Comparison of ENCODE assay signal across 25 cellular contexts in genomic region chr17:79457889-79458288, GRCh38.
"Had no signal": no experiment of that assay in that cellular context is flagged by ENCODE, and none has a peak within 500 bp of the region (broad histone marks: within the 10 kb centered on the region; RNA-seq: fewer than 3 reads in every experiment).

No MANE protein-coding gene starts in this region.

- H3K27ac ChIP-seq: esophagus squamous epithelium, lower lobe of right lung, parathyroid adenoma, right lobe of liver, stomach, thyroid gland, vagina had no signal

- H3K36me3 Mint-ChIP-seq: immature natural killer cell; naive thymus-derived CD8-positive, alpha-beta T cell; stimulated activated effector memory CD8-positive, alpha-beta T cell treated with anti-CD3 and anti-CD28 coated beads, Interleukin-12 subunit alpha, Interleukin-12 subunit beta, amount 100 ng/mL, for 72 hours had no signal

- H2AFZ ChIP-seq: parathyroid adenoma had no signal

- FAIRE-seq: endometrium, small intestine had no signal

- H3K4me3 ChIP-seq: esophagus squamous epithelium, lower lobe of right lung, right lobe of liver, stomach, thyroid gland, vagina had no signal

- H3K9me3 ChIP-seq: esophagus squamous epithelium, lower lobe of right lung, right lobe of liver, stomach, thyroid gland, vagina had no signal

- H3K27me3 ChIP-seq: esophagus squamous epithelium, right lobe of liver, thyroid gland, vagina had no signal

- H3K4me1 Mint-ChIP-seq: immature natural killer cell; stimulated activated effector memory CD8-positive, alpha-beta T cell treated with anti-CD3 and anti-CD28 coated beads, Interleukin-12 subunit alpha, Interleukin-12 subunit beta, amount 100 ng/mL, for 72 hours had no signal

- DNase-seq: cortex of kidney; effector memory CD8-positive, alpha-beta T cell; erythroblast; esophagus squamous epithelium; foreskin melanocyte; hypothalamus; immature natural killer cell; islet precursor cell; left ventricle myocardium superior; lower lobe of right lung; naive thymus-derived CD8-positive, alpha-beta T cell; nephron progenitor cell; right lobe of liver; small intestine; stimulated activated CD4-positive, alpha-beta T cell treated with anti-CD3 and anti-CD28 coated beads, Interleukin-2, amount 100 ng/mL, for 24 hours; stimulated activated CD4-positive, alpha-beta T cell treated with anti-CD3 and anti-CD28 coated beads, Interleukin-4, amount 100 ng/mL, for 24 hours; stimulated activated naive CD4-positive, alpha-beta T cell treated with Interleukin-2 at 50 U/mL for 16 hours; stomach; thyroid gland; trophoblast cell had no signal

- ATAC-seq: effector memory CD8-positive, alpha-beta T cell; left ventricle myocardium superior; lower lobe of right lung; naive thymus-derived CD8-positive, alpha-beta T cell; right lobe of liver; stimulated activated effector memory CD8-positive, alpha-beta T cell treated with anti-CD3 and anti-CD28 coated beads, Interleukin-12 subunit alpha, Interleukin-12 subunit beta, amount 100 ng/mL, for 72 hours had no signal

- H3K4me1 ChIP-seq: esophagus squamous epithelium, lower lobe of right lung, parathyroid adenoma, right lobe of liver, stomach, thyroid gland, vagina had no signal

- H3K36me3 ChIP-seq: esophagus squamous epithelium, lower lobe of right lung, right lobe of liver, stomach, thyroid gland, vagina had no signal

- H3K27ac Mint-ChIP-seq: effector memory CD8-positive, alpha-beta T cell; immature natural killer cell; nephron progenitor cell; progenitor cell of endocrine pancreas; stimulated activated effector memory CD8-positive, alpha-beta T cell treated with anti-CD3 and anti-CD28 coated beads, Interleukin-12 subunit alpha, Interleukin-12 subunit beta, amount 100 ng/mL, for 72 hours had no signal

- H3K9me3 Mint-ChIP-seq: effector memory CD8-positive, alpha-beta T cell; immature natural killer cell; naive thymus-derived CD8-positive, alpha-beta T cell; nephron progenitor cell; stimulated activated effector memory CD8-positive, alpha-beta T cell treated with anti-CD3 and anti-CD28 coated beads, Interleukin-12 subunit alpha, Interleukin-12 subunit beta, amount 100 ng/mL, for 72 hours had no signal

- H3K4me3 Mint-ChIP-seq: effector memory CD8-positive, alpha-beta T cell; immature natural killer cell; naive thymus-derived CD8-positive, alpha-beta T cell; nephron progenitor cell; stimulated activated effector memory CD8-positive, alpha-beta T cell treated with anti-CD3 and anti-CD28 coated beads, Interleukin-12 subunit alpha, Interleukin-12 subunit beta, amount 100 ng/mL, for 72 hours had no signal

- H3K9ac ChIP-seq: parathyroid adenoma had no signal
